28 cellular contexts compared by ENCODE assay signal in the genomic region with DNA sequence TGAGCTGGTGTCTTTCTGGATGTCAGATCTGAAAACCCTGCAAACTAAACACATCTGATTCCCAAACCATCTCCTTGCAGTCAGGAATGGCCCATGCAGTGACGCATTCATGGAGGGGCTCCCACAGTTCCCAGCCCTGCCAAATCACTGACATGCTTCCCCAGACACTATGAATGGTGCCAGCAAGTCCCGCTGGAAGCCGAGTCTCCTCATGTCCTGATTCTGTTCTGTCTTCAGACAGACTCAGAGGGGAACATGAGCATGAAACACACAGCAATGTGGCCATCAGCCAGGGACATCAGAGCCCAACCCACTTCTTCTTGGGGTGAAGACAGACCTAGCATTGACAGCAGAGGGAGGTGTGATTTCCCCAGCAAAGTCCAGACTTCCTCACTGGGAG.
"Had no signal": no experiment of that assay in that cellular context is flagged by ENCODE, and none has a peak within 500 bp of the region (broad histone marks: within the 10 kb centered on the region; RNA-seq: fewer than 3 reads in every experiment).

No MANE protein-coding gene starts in this region.

- H3K4me1 Mint-ChIP-seq: activated naive CD4-positive, alpha-beta T cell treated with anti-CD3 and anti-CD28 coated beads, Interleukin-2, amount 50 U/mL, for 24 hours; activated naive CD8-positive, alpha-beta T cell treated with anti-CD3 and anti-CD28 coated beads, Interleukin-2, amount 50 U/mL, for 24 hours; central memory CD8-positive, alpha-beta T cell; immature natural killer cell; naive thymus-derived CD4-positive, alpha-beta T cell; neural crest cell; WTC11 had no signal

- H3K4me3 ChIP-seq: psoas muscle, suprapubic skin, tibial nerve had no signal

- DNase-seq: activated CD4-positive, alpha-beta T cell treated with anti-CD3 and anti-CD28 coated beads, Interleukin-2, amount 50 U/mL, for 1 hour; activated CD8-positive, alpha-beta T cell treated with anti-CD3 and anti-CD28 coated beads for 36 hours; activated naive CD8-positive, alpha-beta T cell treated with anti-CD3 and anti-CD28 coated beads, Interleukin-2, amount 50 U/mL, for 24 hours; activated T-cell treated with anti-CD3 and anti-CD28 coated beads, Interleukin-2, amount 50 U/mL, for 4 hours; amygdala; dermis blood vessel endothelial cell; effector CD8-positive, alpha-beta T cell; head of caudate nucleus; hypothalamus; immature natural killer cell; mammary epithelial cell; midbrain; naive thymus-derived CD4-positive, alpha-beta T cell; nucleus accumbens; psoas muscle; stimulated activated CD4-positive, alpha-beta T cell treated with anti-CD3 and anti-CD28 coated beads, Interleukin-15, amount 100 ng/mL, for 24 hours; stimulated activated CD4-positive, alpha-beta T cell treated with anti-CD3 and anti-CD28 coated beads, Interleukin-2, amount 100 ng/mL, for 24 hours; stimulated activated naive CD4-positive, alpha-beta T cell; T-helper 2 cell had no signal

- H3K27ac ChIP-seq: parathyroid adenoma, psoas muscle, suprapubic skin, tibial nerve had no signal

- H3K4me3 Mint-ChIP-seq: activated CD8-positive, alpha-beta T cell treated with anti-CD3 and anti-CD28 coated beads for 36 hours; activated naive CD4-positive, alpha-beta T cell treated with anti-CD3 and anti-CD28 coated beads, Interleukin-2, amount 50 U/mL, for 24 hours; activated naive CD8-positive, alpha-beta T cell treated with anti-CD3 and anti-CD28 coated beads, Interleukin-2, amount 50 U/mL, for 24 hours; activated T-cell treated with anti-CD3 and anti-CD28 coated beads, Interleukin-2, amount 50 U/mL, for 4 hours; activated T-helper 17 cell treated with anti-CD3 and anti-CD28 coated beads, Interleukin-2, amount 50 U/mL, for 72 hours; central memory CD8-positive, alpha-beta T cell; immature natural killer cell; naive thymus-derived CD4-positive, alpha-beta T cell; neural crest cell; WTC11 had no signal

- H3K36me3 Mint-ChIP-seq: activated naive CD4-positive, alpha-beta T cell treated with anti-CD3 and anti-CD28 coated beads, Interleukin-2, amount 50 U/mL, for 24 hours; immature natural killer cell; naive thymus-derived CD4-positive, alpha-beta T cell; WTC11 had no signal

- H3K9me3 Mint-ChIP-seq: activated CD8-positive, alpha-beta T cell treated with anti-CD3 and anti-CD28 coated beads for 36 hours; activated naive CD4-positive, alpha-beta T cell treated with anti-CD3 and anti-CD28 coated beads, Interleukin-2, amount 50 U/mL, for 24 hours; activated naive CD8-positive, alpha-beta T cell treated with anti-CD3 and anti-CD28 coated beads, Interleukin-2, amount 50 U/mL, for 24 hours; activated T-cell treated with anti-CD3 and anti-CD28 coated beads, Interleukin-2, amount 50 U/mL, for 4 hours; activated T-helper 17 cell treated with anti-CD3 and anti-CD28 coated beads, Interleukin-2, amount 50 U/mL, for 72 hours; central memory CD8-positive, alpha-beta T cell; immature natural killer cell; neural crest cell; WTC11 had no signal

- H3K9ac ChIP-seq: parathyroid adenoma had no signal

- H3K27me3 ChIP-seq: suprapubic skin, tibial nerve had no signal

- H2AFZ ChIP-seq: parathyroid adenoma had no signal

- ATAC-seq: activated CD8-positive, alpha-beta T cell treated with anti-CD3 and anti-CD28 coated beads for 36 hours; activated naive CD8-positive, alpha-beta T cell treated with anti-CD3 and anti-CD28 coated beads, Interleukin-2, amount 50 U/mL, for 24 hours; activated T-cell treated with anti-CD3 and anti-CD28 coated beads, Interleukin-2, amount 50 U/mL, for 4 hours; activated T-helper 17 cell treated with anti-CD3 and anti-CD28 coated beads, Interleukin-2, amount 50 U/mL, for 72 hours; left lobe of liver; naive thymus-derived CD4-positive, alpha-beta T cell; psoas muscle; WTC11 had no signal

- H3K36me3 ChIP-seq: suprapubic skin, tibial nerve had no signal

- H3K9me3 ChIP-seq: psoas muscle, suprapubic skin, tibial nerve had no signal

- H3K79me2 ChIP-seq: parathyroid adenoma had no signal

- H3K27ac Mint-ChIP-seq: activated CD8-positive, alpha-beta T cell treated with anti-CD3 and anti-CD28 coated beads for 36 hours; activated naive CD4-positive, alpha-beta T cell treated with anti-CD3 and anti-CD28 coated beads, Interleukin-2, amount 50 U/mL, for 24 hours; activated naive CD8-positive, alpha-beta T cell treated with anti-CD3 and anti-CD28 coated beads, Interleukin-2, amount 50 U/mL, for 24 hours; activated T-helper 17 cell treated with anti-CD3 and anti-CD28 coated beads, Interleukin-2, amount 50 U/mL, for 72 hours; naive thymus-derived CD4-positive, alpha-beta T cell; WTC11 had no signal

- H3K4me1 ChIP-seq: parathyroid adenoma, psoas muscle, suprapubic skin, tibial nerve had no signal
